ENCODE assay signal across 13 cellular contexts in genomic region chr5:36928947-36929346, GRCh38. TPM values are rescaled to one million over a fixed set of nuclear protein-coding genes. Genes with fewer than 3 reads are reported as not detected.
DNase-seq lines count a peak whose midpoint lies in the region; ATAC-seq and TF ChIP-seq lines count a peak whose summit lies in the region.
"Had no signal": no experiment of that assay in that cellular context is flagged by ENCODE, and none has a peak within 500 bp of the region (broad histone marks: within the 10 kb centered on the region; RNA-seq: fewer than 3 reads in every experiment).

No MANE protein-coding gene starts in this region.

- no peaks in the 10 kb centered on the region for H3K27me3 ChIP-seq in ACC112 (ENCODE audit: insufficient read depth, low read length)
- H3K27me3 ChIP-seq in effector memory CD4-positive, alpha-beta T cell (replicated peaks; ENCODE audit: control insufficient read depth, insufficient read depth, low read length, poor library complexity, severe bottlenecking): no peaks in the 10 kb centered on the region
- H3K27me3 ChIP-seq: gastroesophageal sphincter, sigmoid colon had no signal

- DNase-seq in H4 (ENCODE audit: low spot score) (peak; percentile 42), SW480 (ENCODE audit: low spot score) (peak; percentile 8), fibroblast of the aortic adventitia (ENCODE audit: low read depth) (peak; percentile 60), NCI-H1694 (lab: John Stamatoyannopoulos, UW) (no peak), mucosa of descending colon (no peak), Right ventricle myocardium inferior (ENCODE audit: missing footprints) (no peak)
- DNase-seq in effector memory CD4-positive, alpha-beta T cell: no peak
- DNase-seq: activated gamma-delta T cell treated with Interleukin-2 at 50 U/mL for 16 hours, H7, NCI-H526 treated with DMSO at 0.1 percent for 48 hours, sigmoid colon had no signal

- no peaks in the 10 kb centered on the region for H3K9me3 ChIP-seq in mucosa of descending colon
- H3K9me3 ChIP-seq in effector memory CD4-positive, alpha-beta T cell (ENCODE audit: control insufficient read depth, low read length): no peaks in the 10 kb centered on the region
- H3K9me3 ChIP-seq: gastroesophageal sphincter, sigmoid colon had no signal

- no peaks in the 10 kb centered on the region for H3K36me3 ChIP-seq in ACC112 (ENCODE audit: insufficient read depth, low read length)
- no peaks in the 10 kb centered on the region for H3K36me3 ChIP-seq in mucosa of descending colon (ENCODE audit: low read depth)
- H3K36me3 ChIP-seq in effector memory CD4-positive, alpha-beta T cell (ENCODE audit: control insufficient read depth, insufficient read depth, low read length): no peaks in the 10 kb centered on the region
- H3K36me3 ChIP-seq: gastroesophageal sphincter, sigmoid colon had no signal

- H3K27ac ChIP-seq in ACC112 (ENCODE audit: low read depth, low read length): peak overlapping the region; percentile 16
- no peak overlapping the region for H3K27ac ChIP-seq in effector memory CD4-positive, alpha-beta T cell (ENCODE audit: insufficient read depth, low read length, poor library complexity, severe bottlenecking)
- H3K27ac ChIP-seq: gastroesophageal sphincter, sigmoid colon had no signal

- no peak for ATAC-seq in mucosa of descending colon
- ATAC-seq in Right ventricle myocardium inferior: no peak
- ATAC-seq: gastroesophageal sphincter had no signal

- intact Hi-C loops in mucosa of descending colon (cut with DNase I, micrococcal nuclease) (no loop called here), Right ventricle myocardium inferior (cut with DNase I) (loop anchor here (5.0 kb wide), 1 partner anchor 52 kb away; the partner anchor contains the start of gene NIPBL)

- TF ChIP-seq CTCF in fibroblast of the aortic adventitia (IDR thresholded peaks at IDR 0.05; ENCODE audit: insufficient read depth, low read length): no peak
- TF ChIP-seq CTCF in mucosa of descending colon (IDR thresholded peaks at IDR 0.05): no peak

- no peak overlapping the region for H2AFZ ChIP-seq in ACC112 (ENCODE audit: low read length, unreplicated experiment)

- peaks cover 82% of the 10 kb centered on the region for H3K79me2 ChIP-seq in ACC112 (ENCODE audit: control insufficient read depth, insufficient read depth, low read length, unreplicated experiment)

- no peak overlapping the region for H3K4me3 ChIP-seq in ACC112 (ENCODE audit: low read depth, low read length)
- H3K4me3 ChIP-seq in fibroblast of the aortic adventitia (ENCODE audit: low read depth, low read length): no peak overlapping the region
- no peak overlapping the region for H3K4me3 ChIP-seq in mucosa of descending colon
- no peak overlapping the region for H3K4me3 ChIP-seq in effector memory CD4-positive, alpha-beta T cell (ENCODE audit: insufficient read depth, low read depth, low read length, poor library complexity, severe bottlenecking)
- H3K4me3 ChIP-seq: gastroesophageal sphincter, sigmoid colon had no signal

- H3K4me1 ChIP-seq in ACC112 (ENCODE audit: control insufficient read depth, insufficient read depth, low read length, unreplicated experiment) (peaks cover 21% of the 10 kb centered on the region), mucosa of descending colon (ENCODE audit: low read depth) (peaks cover 11% of the 10 kb centered on the region)
- peaks cover 4% of the 10 kb centered on the region for H3K4me1 ChIP-seq in effector memory CD4-positive, alpha-beta T cell (ENCODE audit: control insufficient read depth, insufficient read depth, low read length, poor library complexity, severe bottlenecking)

RNA-seq across cellular contexts. Expression of gene NIPBL, which starts 52.4 kb away (rescaled TPM):
- total RNA-seq in H4 (2014; rRNA removed; shearing (Covaris generic)): 7.4 and 14.0 TPM in 2 replicates
- total RNA-seq in fibroblast of the aortic adventitia (ENCODE audit: low replicate concordance): 38.2 and 41.8 TPM in 2 replicates
- total RNA-seq in mucosa of descending colon: 10 to 100 TPM; 50.4 to 80.8 (median 77.2) TPM
- total RNA-seq in Right ventricle myocardium inferior: 35.4 TPM

Comparison
In these comparisons a context has a peak if more than half of its experiments do, and no peak if none do; other contexts are left out.
1. DNase-seq: peak in H4 (single experiment), SW480 (single experiment) and fibroblast of the aortic adventitia (single experiment); none in NCI-H1694 (single experiment), mucosa of descending colon (0 of 3), effector memory CD4-positive, alpha-beta T cell (0 of 3) and Right ventricle myocardium inferior (single experiment).